10 cellular contexts compared by ENCODE assay signal in genomic region chr2:45469314-45470099, GRCh38.
DNase-seq lines count a peak whose midpoint lies in the region; ATAC-seq, FAIRE-seq and TF ChIP-seq lines count a peak whose summit lies in the region.
"Had no signal": no experiment of that assay in that cellular context is flagged by ENCODE, and none has a peak within 500 bp of the region (broad histone marks: within the 10 kb centered on the region; RNA-seq: fewer than 3 reads in every experiment).

No MANE protein-coding gene starts in this region.

- H3K9ac ChIP-seq in MM.1S (ENCODE audit: low read length): peak overlapping the region; percentile 48

- H3K4me1 Mint-ChIP-seq in stimulated activated effector memory CD8-positive, alpha-beta T cell treated with anti-CD3 and anti-CD28 coated beads, Interleukin-12 subunit alpha, Interleukin-12 subunit beta, amount 100 ng/mL, for 72 hours: no peaks in the 10 kb centered on the region

- no peaks in the 10 kb centered on the region for H3K9me3 Mint-ChIP-seq in stimulated activated effector memory CD8-positive, alpha-beta T cell treated with anti-CD3 and anti-CD28 coated beads, Interleukin-12 subunit alpha, Interleukin-12 subunit beta, amount 100 ng/mL, for 72 hours

- intact Hi-C loops in body of pancreas (cut with DNase I): no loop called here
- intact Hi-C loops in pancreas (cut with DNase I): no loop called here

- FAIRE-seq in pancreas (lab: Jason Lieb, UNC): no peak

- no peaks in the 10 kb centered on the region for H3K9me3 ChIP-seq in MM.1S (replicated peaks; ENCODE audit: insufficient read depth, low read length)
- no peaks in the 10 kb centered on the region for H3K9me3 ChIP-seq in body of pancreas
- H3K9me3 ChIP-seq in pancreas: no peaks in the 10 kb centered on the region
- H3K9me3 ChIP-seq: sigmoid colon had no signal

- H3K36me3 ChIP-seq in MM.1S (replicated peaks; ENCODE audit: insufficient read depth, low read length) (no peaks in the 10 kb centered on the region), body of pancreas (replicated peaks in 1 of 2; ENCODE audit: insufficient read depth in 1 of 2, low read depth in 2 of 2) (no peaks in the 10 kb centered on the region), pancreas (no peaks in the 10 kb centered on the region)
- H3K36me3 ChIP-seq: sigmoid colon had no signal

- no peak overlapping the region for H3K27ac Mint-ChIP-seq in stimulated activated effector memory CD8-positive, alpha-beta T cell treated with anti-CD3 and anti-CD28 coated beads, Interleukin-12 subunit alpha, Interleukin-12 subunit beta, amount 100 ng/mL, for 72 hours

- H4K20me1 ChIP-seq in MM.1S (ENCODE audit: insufficient read depth, low read length): no peaks in the 10 kb centered on the region

- WGBS in body of pancreas, 2 donors: 14 to 15% methylated on average over 2 of the region's 2 CpGs
- 8 to 12% methylated on average over 2 of the region's 2 CpGs for WGBS in pancreas, 2 donors

- no peaks in the 10 kb centered on the region for H3K79me2 ChIP-seq in MM.1S (ENCODE audit: low read length)

- ATAC-seq in GM19324 (IDR thresholded peaks at IDR 0.05; ENCODE audit: low FRiP score, unreplicated experiment) (peak; percentile 60), body of pancreas (peak; percentile 96), pancreas (peak; percentile 93 to 95 (median 95))
- ATAC-seq in stimulated activated effector memory CD8-positive, alpha-beta T cell treated with anti-CD3 and anti-CD28 coated beads, Interleukin-12 subunit alpha, Interleukin-12 subunit beta, amount 100 ng/mL, for 72 hours: no peak

- H3K4me1 ChIP-seq in MM.1S (ENCODE audit: low read length) (peaks cover 39% of the 10 kb centered on the region), body of pancreas (peaks cover 32% of the 10 kb centered on the region), pancreas (peaks cover 18 to 28% (median 21%) of the 10 kb centered on the region in 3 donors)

- no peaks in the 10 kb centered on the region for H3K36me3 Mint-ChIP-seq in stimulated activated effector memory CD8-positive, alpha-beta T cell treated with anti-CD3 and anti-CD28 coated beads, Interleukin-12 subunit alpha, Interleukin-12 subunit beta, amount 100 ng/mL, for 72 hours

- H3K4me3 Mint-ChIP-seq in stimulated activated effector memory CD8-positive, alpha-beta T cell treated with anti-CD3 and anti-CD28 coated beads, Interleukin-12 subunit alpha, Interleukin-12 subunit beta, amount 100 ng/mL, for 72 hours: no peak overlapping the region

- H3F3A ChIP-seq in MM.1S (ENCODE audit: insufficient read depth, low read length): peaks cover 12% of the 10 kb centered on the region

- no peak for TF ChIP-seq POLR2A in body of pancreas (IDR thresholded peaks at IDR 0.05)

- peak; percentile 68 for DNase-seq in MM.1S
- peak; percentile 21 to 65 (median 34) for DNase-seq in body of pancreas
- DNase-seq in pancreas: peak in 3 of 6 donors; percentile 25 to 36 (median 26)
- DNase-seq in NCI-H526 (lab: John Stamatoyannopoulos, UW): no peak
- DNase-seq in globus pallidus (ENCODE audit: low spot score): no peak
- DNase-seq in NCI-H446 treated with DMSO at 0.1 percent for 48 hours (lab: John Stamatoyannopoulos, UW): no peak
- DNase-seq in stimulated activated effector memory CD8-positive, alpha-beta T cell treated with anti-CD3 and anti-CD28 coated beads, Interleukin-12 subunit alpha, Interleukin-12 subunit beta, amount 100 ng/mL, for 72 hours (ENCODE audit: low spot score in 2 of 2): no peak
- DNase-seq: sigmoid colon had no signal

- no peaks in the 10 kb centered on the region for H3K27me3 ChIP-seq in MM.1S (replicated peaks; ENCODE audit: insufficient read depth, low read length)
- H3K27me3 ChIP-seq in body of pancreas: no peaks in the 10 kb centered on the region
- no peaks in the 10 kb centered on the region for H3K27me3 ChIP-seq in pancreas
- H3K27me3 ChIP-seq: sigmoid colon had no signal

- H3K9me2 ChIP-seq in MM.1S (replicated peaks; ENCODE audit: insufficient read depth, low read length): no peaks in the 10 kb centered on the region

- H3K4me2 ChIP-seq in MM.1S (ENCODE audit: low read depth, low read length): peak overlapping the region; percentile 82

- H2AFZ ChIP-seq in MM.1S (ENCODE audit: low read length): no peak overlapping the region

- H3K27ac ChIP-seq in MM.1S (ENCODE audit: low read length): peak overlapping the region; percentile 78
- H3K27ac ChIP-seq in body of pancreas: peak overlapping the region; percentile 65 to 88 (median 79)
- peak overlapping the region; percentile 46 to 78 (median 68) for H3K27ac ChIP-seq in pancreas
- H3K27ac ChIP-seq: sigmoid colon, SK-N-MC had no signal

- peak overlapping the region; percentile 26 for H3K4me3 ChIP-seq in MM.1S (ENCODE audit: low read length)
- H3K4me3 ChIP-seq in body of pancreas: no peak overlapping the region
- no peak overlapping the region for H3K4me3 ChIP-seq in pancreas
- H3K4me3 ChIP-seq: sigmoid colon, SK-N-MC had no signal

- TF ChIP-seq CTCF in MM.1S (IDR thresholded peaks at IDR 0.05; ENCODE audit: low read length) (no peak), body of pancreas (IDR thresholded peaks at IDR 0.05) (no peak), pancreas (IDR thresholded peaks at IDR 0.05) (no peak)

Comparison
In these comparisons a context has a peak if more than half of its experiments do, and no peak if none do; other contexts are left out.
1. DNase-seq: peak in MM.1S (single experiment) and body of pancreas (4 of 4); none in NCI-H526 (0 of 2), globus pallidus (single experiment), NCI-H446 treated with DMSO at 0.1 percent for 48 hours (single experiment) and stimulated activated effector memory CD8-positive, alpha-beta T cell treated with anti-CD3 and anti-CD28 coated beads, Interleukin-12 subunit alpha, Interleukin-12 subunit beta, amount 100 ng/mL, for 72 hours (0 of 2).
2. Peak in every context shown above with its lines, with median percentiles within 50 percentile points of each other: H3K27ac ChIP-seq.